Comparison of ENCODE assay signal across 15 cellular contexts in the genomic region with DNA sequence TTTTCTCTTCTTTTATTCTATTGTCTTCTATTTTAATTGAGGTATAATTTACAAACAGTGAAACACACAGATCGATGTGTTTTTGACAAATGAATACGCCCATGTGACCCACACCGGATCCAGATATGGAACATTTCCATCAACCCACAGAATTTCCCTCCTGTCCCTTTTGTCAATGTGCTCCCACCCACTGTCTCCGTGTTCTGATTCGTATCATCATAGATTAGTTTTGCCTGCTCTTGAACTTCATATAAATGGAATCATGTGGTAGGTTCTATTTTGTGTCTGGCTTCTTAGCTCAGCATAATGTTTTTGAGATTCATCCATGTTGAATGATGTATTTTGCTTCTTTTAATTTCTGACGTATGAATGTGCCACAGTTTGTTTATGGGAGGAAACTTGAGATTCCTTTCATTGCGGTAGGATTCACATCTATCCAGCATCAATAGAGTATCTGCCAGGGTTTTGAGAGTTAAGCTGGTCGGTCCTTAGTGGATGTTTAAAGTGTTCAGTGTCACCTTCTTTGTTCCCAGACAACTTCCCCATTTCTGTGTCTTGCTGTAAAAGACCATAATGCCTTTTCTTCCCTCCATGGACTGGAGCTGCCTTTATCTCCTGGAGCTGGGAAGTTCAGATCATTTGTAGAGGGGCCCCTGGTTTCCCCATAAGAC. TPM values are rescaled to one million over a fixed set of nuclear protein-coding genes. Genes with fewer than 3 reads are reported as not detected.
DNase-seq lines count a peak whose midpoint lies in the region; ATAC-seq and TF ChIP-seq lines count a peak whose summit lies in the region.
"Had no signal": no experiment of that assay in that cellular context is flagged by ENCODE, and none has a peak within 500 bp of the region (broad histone marks: within the 10 kb centered on the region; RNA-seq: fewer than 3 reads in every experiment).

No MANE protein-coding gene starts in this region.

- H3K36me3 Mint-ChIP-seq in CD8-positive, alpha-beta memory T cell, result peaks cover 0 to 1% (median 0%) of the 10 kb centered on the region in 3 donors
- H3K36me3 Mint-ChIP-seq: CD8-positive, alpha-beta T cell had no signal

- POLR2A ChIA-PET in HEK293 (lab: Yijun Ruan, JAX), result no interaction called here
- POLR2A ChIA-PET in CD8-positive, alpha-beta memory T cell (lab: Charles Lee), result no interaction called here

- TF ChIP-seq CTCF in HEK293 (tag by site-specific recombination; IDR thresholded peaks at IDR 0.05) (no peak), smooth muscle cell (IDR thresholded peaks at IDR 0.05; ENCODE audit: borderline replicate concordance, insufficient read depth, poor library complexity, severe bottlenecking) (no peak)

- no peaks in the 10 kb centered on the region for H3K4me1 Mint-ChIP-seq in CD8-positive, alpha-beta memory T cell

- H3K36me3 ChIP-seq in HEK293 (ENCODE audit: control insufficient read depth in 2 of 2, insufficient read depth in 1 of 2, low read length in 2 of 2), result no peaks in the 10 kb centered on the region
- H3K36me3 ChIP-seq in smooth muscle cell (ENCODE audit: low read depth), result no peaks in the 10 kb centered on the region
- no peaks in the 10 kb centered on the region for H3K36me3 ChIP-seq in CD8-positive, alpha-beta memory T cell (ENCODE audit: insufficient read depth, low read length)

- no peak for ATAC-seq in HG03097 (IDR thresholded peaks at IDR 0.05; ENCODE audit: low FRiP score, unreplicated experiment)
- ATAC-seq: CD8-positive, alpha-beta T cell; stimulated activated naive CD8-positive, alpha-beta T cell treated with anti-CD3 and anti-CD28 coated beads, Interleukin-15, Interleukin-2, amounts not matched to agents 100 U/mL and 50 U/mL, for 24 hours had no signal

- H3K27me3 ChIP-seq in layer of hippocampus (ENCODE audit: control insufficient read depth, insufficient read depth, low read length) (no peaks in the 10 kb centered on the region), smooth muscle cell (ENCODE audit: low read depth) (no peaks in the 10 kb centered on the region)
- no peaks in the 10 kb centered on the region for H3K27me3 ChIP-seq in CD8-positive, alpha-beta memory T cell (ENCODE audit: insufficient read depth, low read length, poor library complexity, severe bottlenecking)

- WGBS in smooth muscle cell (ENCODE audit: low lambda C conversion rate), result 44% methylated on average over 8 of the region's 8 CpGs

- no peaks in the 10 kb centered on the region for H3K4me1 ChIP-seq in HEK293 (ENCODE audit: control insufficient read depth, insufficient read depth, low read length)
- H3K4me1 ChIP-seq in smooth muscle cell (ENCODE audit: low read depth), result peaks cover 23% of the 10 kb centered on the region
- H3K4me1 ChIP-seq in CD8-positive, alpha-beta memory T cell (ENCODE audit: insufficient read depth, low read length), result no peaks in the 10 kb centered on the region
- H3K4me1 ChIP-seq: parathyroid adenoma had no signal

- H3K27ac ChIP-seq in HEK293 (ENCODE audit: extremely low read depth, low read depth, low read length) (no peak overlapping the region; the same call in 1 of the 2 replicates), angular gyrus (ENCODE audit: low read depth, low read length) (peak overlapping the region; percentile 91), layer of hippocampus (ENCODE audit: low read depth, low read length) (peak overlapping the region; percentile 83), smooth muscle cell (ENCODE audit: low read depth) (peak overlapping the region; percentile 97)
- H3K27ac ChIP-seq in CD8-positive, alpha-beta memory T cell (ENCODE audit: low read depth, low read length), result no peak overlapping the region
- H3K27ac ChIP-seq: parathyroid adenoma had no signal

- DNase-seq in smooth muscle cell (lab: John Stamatoyannopoulos, UW; ENCODE audit: unreplicated experiment), result no peak
- DNase-seq in stimulated activated CD4-positive, alpha-beta T cell treated with anti-CD3 and anti-CD28 coated beads, Interleukin-12 subunit alpha, Interleukin-12 subunit beta, amount 100 ng/mL, for 4 hours, result no peak
- no peak for DNase-seq in CD8-positive, alpha-beta memory T cell
- DNase-seq in islet precursor cell, result no peak
- DNase-seq: CD8-positive, alpha-beta T cell; GF-D8; NCI-H1436; NCI-H524; stimulated activated CD4-positive, alpha-beta T cell treated with anti-CD3 and anti-CD28 coated beads, Interleukin-4, amount 100 ng/mL, for 24 hours; stimulated activated naive CD8-positive, alpha-beta T cell treated with anti-CD3 and anti-CD28 coated beads, Interleukin-15, Interleukin-2, amounts not matched to agents 100 U/mL and 50 U/mL, for 24 hours had no signal

- H3K9me3 ChIP-seq in HEK293 (ENCODE audit: control insufficient read depth, insufficient read depth, low read depth, low read length) (no peaks in the 10 kb centered on the region), smooth muscle cell (replicated peaks; ENCODE audit: low read depth) (no peaks in the 10 kb centered on the region)
- no peaks in the 10 kb centered on the region for H3K9me3 ChIP-seq in CD8-positive, alpha-beta memory T cell (ENCODE audit: low read length)

- no peak overlapping the region for H3K27ac Mint-ChIP-seq in CD8-positive, alpha-beta memory T cell
- H3K27ac Mint-ChIP-seq: CD8-positive, alpha-beta T cell had no signal

- H3K4me3 ChIP-seq in HEK293 (ENCODE audit: low read depth, low read length) (no peak overlapping the region), smooth muscle cell (no peak overlapping the region)
- H3K4me3 ChIP-seq in CD8-positive, alpha-beta memory T cell (ENCODE audit: low read length), result no peak overlapping the region

- H3F3A ChIP-seq in smooth muscle cell (ENCODE audit: low read depth), result peaks cover 51% of the 10 kb centered on the region

- H3K27me3 Mint-ChIP-seq in CD8-positive, alpha-beta memory T cell, result peaks cover 7 to 8% of the 10 kb centered on the region in 2 donors

- CTCF ChIA-PET in HEK293 (lab: Yijun Ruan, JAX), result interaction anchor here (0.7 to 3.1 kb wide), 7 partner anchors 11 to 600 kb away, joined by 3 to 14 read pairs (median 5); no protein-coding TSS in a partner anchor
- CTCF ChIA-PET in CD8-positive, alpha-beta memory T cell (lab: Charles Lee), result no interaction called here

- H3K9ac ChIP-seq in smooth muscle cell (ENCODE audit: low read depth), result peak overlapping the region; percentile 70
- H3K9ac ChIP-seq: parathyroid adenoma had no signal

- H3K9me3 Mint-ChIP-seq in CD8-positive, alpha-beta memory T cell, result no peaks in the 10 kb centered on the region
- H3K9me3 Mint-ChIP-seq: CD8-positive, alpha-beta T cell had no signal

- peak overlapping the region; percentile 56 for H3K4me2 ChIP-seq in smooth muscle cell

- H4K20me1 ChIP-seq in smooth muscle cell (ENCODE audit: low read depth), result no peaks in the 10 kb centered on the region

- peaks cover 82% of the 10 kb centered on the region for H3K79me2 ChIP-seq in smooth muscle cell (ENCODE audit: low read depth)

- H3K4me3 Mint-ChIP-seq in CD8-positive, alpha-beta memory T cell, result no peak overlapping the region
- H3K4me3 Mint-ChIP-seq: CD8-positive, alpha-beta T cell had no signal

- H2AFZ ChIP-seq in smooth muscle cell (ENCODE audit: low read depth), result no peak overlapping the region
- H2AFZ ChIP-seq: parathyroid adenoma had no signal

TF ChIP-seq in HEK293, 187 proteins besides CTCF, POLR2A, EP300 and RAD21:
- no peak for TF ChIP-seq OSR2 (tag by site-specific recombination; IDR thresholded peaks at IDR 0.05)
- TF ChIP-seq ZSCAN30 (tag by site-specific recombination; IDR thresholded peaks at IDR 0.05), result no peak
- no peak for TF ChIP-seq YY2 (tag by site-specific recombination; IDR thresholded peaks at IDR 0.05)
- TF ChIP-seq, protein P1, sequence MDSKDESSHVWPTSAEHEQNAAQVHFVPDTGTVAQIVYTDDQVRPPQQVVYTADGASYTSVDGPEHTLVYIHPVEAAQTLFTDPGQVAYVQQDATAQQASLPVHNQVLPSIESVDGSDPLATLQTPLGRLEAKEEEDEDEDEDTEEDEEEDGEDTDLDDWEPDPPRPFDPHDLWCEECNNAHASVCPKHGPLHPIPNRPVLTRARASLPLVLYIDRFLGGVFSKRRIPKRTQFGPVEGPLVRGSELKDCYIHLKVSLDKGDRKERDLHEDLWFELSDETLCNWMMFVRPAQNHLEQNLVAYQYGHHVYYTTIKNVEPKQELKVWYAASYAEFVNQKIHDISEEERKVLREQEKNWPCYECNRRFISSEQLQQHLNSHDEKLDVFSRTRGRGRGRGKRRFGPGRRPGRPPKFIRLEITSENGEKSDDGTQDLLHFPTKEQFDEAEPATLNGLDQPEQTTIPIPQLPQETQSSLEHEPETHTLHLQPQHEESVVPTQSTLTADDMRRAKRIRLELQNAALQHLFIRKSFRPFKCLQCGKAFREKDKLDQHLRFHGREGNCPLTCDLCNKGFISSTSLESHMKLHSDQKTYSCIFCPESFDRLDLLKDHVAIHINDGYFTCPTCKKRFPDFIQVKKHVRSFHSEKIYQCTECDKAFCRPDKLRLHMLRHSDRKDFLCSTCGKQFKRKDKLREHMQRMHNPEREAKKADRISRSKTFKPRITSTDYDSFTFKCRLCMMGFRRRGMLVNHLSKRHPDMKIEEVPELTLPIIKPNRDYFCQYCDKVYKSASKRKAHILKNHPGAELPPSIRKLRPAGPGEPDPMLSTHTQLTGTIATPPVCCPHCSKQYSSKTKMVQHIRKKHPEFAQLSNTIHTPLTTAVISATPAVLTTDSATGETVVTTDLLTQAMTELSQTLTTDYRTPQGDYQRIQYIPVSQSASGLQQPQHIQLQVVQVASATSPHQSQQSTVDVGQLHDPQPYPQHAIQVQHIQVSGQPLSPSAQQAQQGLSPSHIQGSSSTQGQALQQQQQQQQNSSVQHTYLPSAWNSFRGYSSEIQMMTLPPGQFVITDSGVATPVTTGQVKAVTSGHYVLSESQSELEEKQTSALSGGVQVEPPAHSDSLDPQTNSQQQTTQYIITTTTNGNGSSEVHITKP (tag by site-specific recombination; IDR thresholded peaks at IDR 0.05), result peak; percentile 12; the same call in 1 of the 2 replicates
- peak; percentile 90 for TF ChIP-seq ZBTB17 (tag by site-specific recombination; IDR thresholded peaks at IDR 0.05)
- no peak for TF ChIP-seq ZNF132 (tag by site-specific recombination; IDR thresholded peaks at IDR 0.05; ENCODE audit: borderline replicate concordance)
- no peak for TF ChIP-seq ZSCAN23 (tag by site-specific recombination; IDR thresholded peaks at IDR 0.05)
- TF ChIP-seq ZFHX2 (tag by site-specific recombination; conservative IDR thresholded peaks at IDR 0.05), result peak; percentile 46; the same call in 1 of the 2 replicates
- TF ChIP-seq ZBTB20 (tag by site-specific recombination; IDR thresholded peaks at IDR 0.05), result 0 out of 2 replicates have a peak, but pooled peaks have one; percentile 49
- TF ChIP-seq GLIS1 (tag by site-specific recombination; IDR thresholded peaks at IDR 0.05), result no peak

RNA-seq across cellular contexts. Expression of gene NAV1, which starts 14.7 kb away (rescaled TPM):
- 52.3 and 60.1 TPM in 2 replicates for total RNA-seq in smooth muscle cell
- 65.2 and 71.1 TPM in 2 replicates for polyA plus RNA-seq in smooth muscle cell
- under 1 TPM; 0.77 to 0.95 TPM for total RNA-seq in CD8-positive, alpha-beta memory T cell
- polyA plus RNA-seq in CD8-positive, alpha-beta memory T cell, result 1.8 TPM

RNA-seq across cellular contexts. Expression of gene CSRP1, which starts 46.7 kb away (rescaled TPM):
- 317 and 345 TPM in 2 replicates for total RNA-seq in smooth muscle cell
- polyA plus RNA-seq in smooth muscle cell, result 202 and 215 TPM in 2 replicates
- 10 to 100 TPM; 66.9 to 67.6 TPM for total RNA-seq in CD8-positive, alpha-beta memory T cell
- 65.0 TPM for polyA plus RNA-seq in CD8-positive, alpha-beta memory T cell

Comparison
In these comparisons a context has a peak if more than half of its experiments do, and no peak if none do; other contexts are left out.
1. H3K27ac ChIP-seq: peak in angular gyrus (single experiment), layer of hippocampus (single experiment) and smooth muscle cell (single experiment); none in HEK293 (single experiment) and CD8-positive, alpha-beta memory T cell (single experiment).
2. RNA of gene NAV1, which starts 14.7 kb away (total RNA-seq): 52.3 to 60.1 TPM in smooth muscle cell; 0.77 to 0.95 TPM in CD8-positive, alpha-beta memory T cell; every median in the first group is over 10 times any median in the second.